In genomic region chr4:5753766-5754528, GRCh38 we compare ENCODE assay signal across 12 cellular contexts. TPM values are rescaled to one million over a fixed set of nuclear protein-coding genes. Genes with fewer than 3 reads are reported as not detected.
DNase-seq lines count a peak whose midpoint lies in the region; ATAC-seq and TF ChIP-seq lines count a peak whose summit lies in the region.
"Had no signal": no experiment of that assay in that cellular context is flagged by ENCODE, and none has a peak within 500 bp of the region (broad histone marks: within the 10 kb centered on the region; RNA-seq: fewer than 3 reads in every experiment).

No MANE protein-coding gene starts in this region.

- H3K4me1 ChIP-seq in mucosa of descending colon (ENCODE audit: low read depth) (no peaks in the 10 kb centered on the region), upper lobe of left lung (no peaks in the 10 kb centered on the region)
- H3K4me1 ChIP-seq: left ventricle myocardium inferior had no signal

- POLR2A ChIA-PET in RWPE1 (lab: Yijun Ruan, JAX; ENCODE audit: low non-redundant PET), result no interaction called here

- no peak for TF ChIP-seq EP300 in upper lobe of left lung (IDR thresholded peaks at IDR 0.05)

- H3K36me3 ChIP-seq in mucosa of descending colon (ENCODE audit: low read depth) (no peaks in the 10 kb centered on the region), upper lobe of left lung (peaks cover 0 to 62% (median 7%) of the 10 kb centered on the region in 4 donors)

- no peak for TF ChIP-seq POLR2A in upper lobe of left lung (IDR thresholded peaks at IDR 0.05)

- H3K27me3 ChIP-seq in upper lobe of left lung, result no peaks in the 10 kb centered on the region

- H3K27ac ChIP-seq in RWPE1 (peak overlapping the region; percentile 94), upper lobe of left lung (no peak overlapping the region)
- H3K27ac ChIP-seq: left ventricle myocardium inferior had no signal

- ATAC-seq in esophagus mucosa (peak; percentile 89), mucosa of descending colon (no peak), upper lobe of left lung (ENCODE audit: low FRiP score in 2 of 2) (no peak)

- DNase-seq in GM12864 (ENCODE audit: low read depth), result peak; percentile 22
- DNase-seq in RWPE1 (ENCODE audit: low spot score), result peak; percentile 70
- DNase-seq in pulmonary artery endothelial cell (ENCODE audit: low read depth, low spot score), result peak; percentile 92
- DNase-seq in mucosa of descending colon, result no peak
- no peak for DNase-seq in mucosa of gallbladder (ENCODE audit: low spot score)
- DNase-seq in activated CD4-positive, alpha-beta T cell treated with anti-CD3 and anti-CD28 coated beads, Interleukin-2, amount 50 U/mL, for 4 hours, result no peak
- no peak for DNase-seq in upper lobe of left lung
- DNase-seq: left ventricle myocardium inferior, NCI-H1105, right cardiac atrium, SHP77 had no signal

- H3K9me3 ChIP-seq in mucosa of descending colon, result no peaks in the 10 kb centered on the region
- H3K9me3 ChIP-seq in upper lobe of left lung, result no peaks in the 10 kb centered on the region
- H3K9me3 ChIP-seq: left ventricle myocardium inferior had no signal

- TF ChIP-seq CTCF in GM12864 (IDR thresholded peaks at IDR 0.05; ENCODE audit: low read depth, low read length, missing control alignments) (no peak), RWPE1 (conservative IDR thresholded peaks at IDR 0.05; ENCODE audit: low read depth) (no peak), mucosa of descending colon (IDR thresholded peaks at IDR 0.05) (no peak), upper lobe of left lung (IDR thresholded peaks at IDR 0.05) (no peak)

- intact Hi-C loops in mucosa of descending colon (cut with DNase I, micrococcal nuclease), result no loop called here

- CTCF ChIA-PET in RWPE1 (lab: Yijun Ruan, JAX), result interaction anchor here (0.8 kb wide), 1 partner anchor 39 kb away, joined by 5 read pairs; no protein-coding TSS in a partner anchor

- WGBS in upper lobe of left lung, 2 donors, result 85% methylated on average over 5 to 19 of the region's 19 CpGs

- no peak overlapping the region for H3K4me3 ChIP-seq in GM12864 (ENCODE audit: low read depth, low read length)
- no peak overlapping the region for H3K4me3 ChIP-seq in mucosa of descending colon
- no peak overlapping the region for H3K4me3 ChIP-seq in upper lobe of left lung
- H3K4me3 ChIP-seq: left ventricle myocardium inferior had no signal

RNA-seq across cellular contexts. Expression of gene EVC, which starts 42.9 kb away (rescaled TPM):
- total RNA-seq in esophagus mucosa (5.8 TPM), pulmonary artery endothelial cell (17.8 and 33.4 TPM in 2 replicates), mucosa of descending colon (10 to 100 TPM in 1 of 3 donors, 1 to 10 TPM in 2; 1.9 to 24.2 (median 4.6) TPM), mucosa of gallbladder (80.5 TPM), upper lobe of left lung (10 to 100 TPM; 25.6 to 65.1 (median 36.2) TPM)

RNA-seq across cellular contexts. Expression of gene EVC2, which starts 45.6 kb away (rescaled TPM):
- total RNA-seq in esophagus mucosa, result 1.8 TPM
- total RNA-seq in pulmonary artery endothelial cell, result 9.3 and 12.1 TPM in 2 replicates
- 1 to 10 TPM in 2 of 3 donors, under 1 TPM in 1; 0.64 to 6.5 (median 1.1) TPM for total RNA-seq in mucosa of descending colon
- 7.1 TPM for total RNA-seq in mucosa of gallbladder
- 10 to 100 TPM in 2 of 6 donors, 1 to 10 TPM in 4; 3.2 to 26.2 (median 5.6) TPM for total RNA-seq in upper lobe of left lung

Comparison
In these comparisons a context has a peak if more than half of its experiments do, and no peak if none do; other contexts are left out.
1. DNase-seq: peak in GM12864 (single experiment), RWPE1 (single experiment) and pulmonary artery endothelial cell (single experiment); none in mucosa of descending colon (0 of 3), mucosa of gallbladder (single experiment), activated CD4-positive, alpha-beta T cell treated with anti-CD3 and anti-CD28 coated beads, Interleukin-2, amount 50 U/mL, for 4 hours (0 of 2) and upper lobe of left lung (0 of 2).